In genomic region chr14:53365516-53366130, GRCh38 we compare ENCODE assay signal across 17 cellular contexts.
DNase-seq lines count a peak whose midpoint lies in the region; ATAC-seq, FAIRE-seq and TF ChIP-seq lines count a peak whose summit lies in the region.
"Had no signal": no experiment of that assay in that cellular context is flagged by ENCODE, and none has a peak within 500 bp of the region (broad histone marks: within the 10 kb centered on the region; RNA-seq: fewer than 3 reads in every experiment).

No MANE protein-coding gene starts in this region.

- no peak overlapping the region for H3K4me3 Mint-ChIP-seq in astrocyte (ENCODE audit: unreplicated experiment)
- H3K4me3 Mint-ChIP-seq: H9 had no signal

- H3K4me3 ChIP-seq in astrocyte (ENCODE audit: insufficient read depth, low read depth, low read length) = no peak overlapping the region
- no peak overlapping the region for H3K4me3 ChIP-seq in fibroblast of lung (replicated peaks in 1 of 4; ENCODE audit: control extremely low read depth in 1 of 4, insufficient read depth in 1 of 4, low read depth in 3 of 4, low read length in 4 of 4)
- no peak overlapping the region for H3K4me3 ChIP-seq in suprapubic skin
- H3K4me3 ChIP-seq: GM12878, K562, PC-9 had no signal

- no peak overlapping the region for H3K27ac ChIP-seq in astrocyte (ENCODE audit: low read depth, low read length)
- no peak overlapping the region for H3K27ac ChIP-seq in fibroblast of lung (ENCODE audit: insufficient read depth, low read length)
- H3K27ac ChIP-seq in suprapubic skin = peak overlapping the region; percentile 83
- H3K27ac ChIP-seq: PC-9 had no signal

- H4K20me1 ChIP-seq in astrocyte (ENCODE audit: insufficient read depth, low read length) = no peaks in the 10 kb centered on the region
- H4K20me1 ChIP-seq in fibroblast of lung (ENCODE audit: control insufficient read depth, extremely low read depth, insufficient read depth, low read length) = no peaks in the 10 kb centered on the region

- H3K79me2 ChIP-seq in astrocyte (ENCODE audit: insufficient read depth, low read length) (no peaks in the 10 kb centered on the region), fibroblast of lung (ENCODE audit: control insufficient read depth, insufficient read depth, low read length) (no peaks in the 10 kb centered on the region)

- no peaks in the 10 kb centered on the region for H3K36me3 Mint-ChIP-seq in astrocyte (ENCODE audit: low read depth, unreplicated experiment)

- H3K36me3 ChIP-seq in astrocyte (ENCODE audit: insufficient read depth, low read length) (no peaks in the 10 kb centered on the region), fibroblast of lung (ENCODE audit: control insufficient read depth, insufficient read depth, low read length) (no peaks in the 10 kb centered on the region), suprapubic skin (no peaks in the 10 kb centered on the region)

- TF ChIP-seq EP300 in suprapubic skin (IDR thresholded peaks at IDR 0.05) = no peak

- TF ChIP-seq POLR2A in suprapubic skin (IDR thresholded peaks at IDR 0.05) = no peak

- ATAC-seq in HG03045 (IDR thresholded peaks at IDR 0.05; ENCODE audit: unreplicated experiment) = no peak
- ATAC-seq: GM12878, K562 had no signal

- H3K27me3 ChIP-seq in astrocyte (ENCODE audit: insufficient read depth, low read length) (no peaks in the 10 kb centered on the region), fibroblast of lung (ENCODE audit: control insufficient read depth, insufficient read depth, low read length) (no peaks in the 10 kb centered on the region), suprapubic skin (no peaks in the 10 kb centered on the region)

- peaks cover 32% of the 10 kb centered on the region for H3K4me1 ChIP-seq in astrocyte (ENCODE audit: insufficient read depth, low read length)
- H3K4me1 ChIP-seq in fibroblast of lung (ENCODE audit: control insufficient read depth, extremely low read depth, insufficient read depth, low read length) = peaks cover 20% of the 10 kb centered on the region
- no peaks in the 10 kb centered on the region for H3K4me1 ChIP-seq in suprapubic skin

- DNase-seq in astrocyte (ENCODE audit: low read depth) (peak; percentile 58), fibroblast of lung (ENCODE audit: low read depth in 2 of 2) (peak; percentile 60 to 88), iris pigment epithelial cell (ENCODE audit: low read depth) (peak; percentile 83), suprapubic skin (ENCODE audit: low spot score in 2 of 2) (no peak), NCI-H2081 treated with DMSO at 0.1 percent for 48 hours (lab: John Stamatoyannopoulos, UW) (no peak), NCI-H146 (lab: John Stamatoyannopoulos, UW) (no peak)
- DNase-seq: C1 segment of cervical spinal cord, DMS 273 treated with DMSO at 0.1 percent for 48 hours, GDM1, H9, NCI-H1417 treated with DMSO at 0.1 percent for 48 hours, NCI-H2081, NCI-H524, PC-9 had no signal

- no peak overlapping the region for H3K27ac Mint-ChIP-seq in astrocyte (ENCODE audit: unreplicated experiment)
- H3K27ac Mint-ChIP-seq: H9 had no signal

- H2AFZ ChIP-seq in astrocyte (ENCODE audit: low read depth, low read length) (no peak overlapping the region), fibroblast of lung (ENCODE audit: low read length) (no peak overlapping the region)
- H2AFZ ChIP-seq: PC-9 had no signal

- WGBS in suprapubic skin = 96% methylated on average over 3 of the region's 3 CpGs

- no peaks in the 10 kb centered on the region for H3K27me3 Mint-ChIP-seq in astrocyte (ENCODE audit: low read depth, unreplicated experiment)

- H3K4me1 Mint-ChIP-seq in astrocyte (ENCODE audit: low read depth, unreplicated experiment) = peaks cover 18% of the 10 kb centered on the region

- H3K4me2 ChIP-seq in astrocyte (ENCODE audit: low read length) (no peak overlapping the region), fibroblast of lung (ENCODE audit: extremely low read depth, insufficient read depth, low read length) (no peak overlapping the region)
- H3K4me2 ChIP-seq: PC-9 had no signal

- TF ChIP-seq CTCF in astrocyte (IDR thresholded peaks at IDR 0.05; ENCODE audit: insufficient read depth, low read depth, low read length) (no peak), fibroblast of lung (conservative IDR thresholded peaks at IDR 0.05 in 1 of 2, IDR thresholded peaks at IDR 0.05 in 1 of 2; ENCODE audit: low read depth in 1 of 2, low read length in 2 of 2) (no peak), suprapubic skin (IDR thresholded peaks at IDR 0.05) (no peak)

- H3K9ac ChIP-seq in astrocyte (ENCODE audit: low read length) (no peak overlapping the region), fibroblast of lung (ENCODE audit: insufficient read depth, low read length) (no peak overlapping the region)

- H3K9me3 ChIP-seq in astrocyte (ENCODE audit: insufficient read depth, low read depth, low read length) (no peaks in the 10 kb centered on the region), fibroblast of lung (ENCODE audit: control insufficient read depth, insufficient read depth, low read depth, low read length) (no peaks in the 10 kb centered on the region), suprapubic skin (no peaks in the 10 kb centered on the region)

- no peaks in the 10 kb centered on the region for H3K9me3 Mint-ChIP-seq in astrocyte (ENCODE audit: unreplicated experiment)

- no peak for FAIRE-seq in astrocyte (lab: Jason Lieb, UNC)
- FAIRE-seq: GM12878, K562 had no signal

Comparison
In these comparisons a context has a peak if more than half of its experiments do, and no peak if none do; other contexts are left out.
1. DNase-seq: peak in astrocyte (single experiment), fibroblast of lung (2 of 2) and iris pigment epithelial cell (single experiment); none in suprapubic skin (0 of 2), NCI-H2081 treated with DMSO at 0.1 percent for 48 hours (single experiment) and NCI-H146 (single experiment).